ENCODE assay signal across 1 cellular context in the genomic region with DNA sequence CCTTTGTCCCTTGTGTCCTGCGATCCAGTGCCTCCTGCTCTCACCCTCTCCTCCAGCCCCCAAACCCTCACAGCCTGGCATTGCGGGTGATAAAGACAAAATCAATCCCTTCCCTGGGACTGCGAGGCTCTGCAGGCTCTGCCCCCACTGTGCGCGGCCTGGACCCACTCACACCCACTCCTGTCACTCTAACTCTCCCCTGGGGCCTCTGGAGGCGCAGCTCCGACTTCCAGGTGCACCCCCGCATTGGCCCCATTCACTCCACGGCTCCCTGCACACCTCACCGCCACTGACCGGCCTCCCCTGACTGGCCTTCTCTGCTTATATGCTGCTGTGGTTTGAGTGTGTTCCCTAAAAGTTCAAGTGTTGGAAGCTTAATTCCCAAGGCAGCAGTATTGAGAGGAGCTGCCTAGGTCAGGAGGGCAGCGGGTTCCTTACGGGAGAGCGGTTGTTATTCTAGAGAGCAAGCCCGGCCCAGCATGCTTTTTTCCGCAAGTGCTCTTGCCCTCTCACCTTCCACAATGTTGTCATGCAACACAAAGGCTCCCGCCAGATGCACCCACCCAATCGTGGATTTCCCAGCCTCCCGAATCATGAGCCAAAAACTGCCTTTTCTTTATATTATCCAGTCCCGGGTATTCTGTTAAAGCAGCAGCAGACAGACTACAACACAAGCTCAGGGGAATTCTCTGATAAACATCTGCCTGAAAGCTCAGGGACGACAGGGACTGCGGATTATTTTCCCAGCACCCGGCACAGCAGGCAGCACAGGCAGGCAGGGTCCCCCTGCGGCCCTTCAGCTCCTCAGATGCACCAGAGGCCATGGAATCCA.
TF ChIP-seq lines count a peak whose summit lies in the region.

No MANE protein-coding gene starts in this region.

TF ChIP-seq in H1, 55 proteins besides CTCF, POLR2A, EP300 and RAD21 (continued from another document):
- TF ChIP-seq CHD7 (IDR thresholded peaks at IDR 0.05; ENCODE audit: insufficient replicate concordance, low read length): no peak
